ENCODE assay signal across 8 cellular contexts in the genomic region with DNA sequence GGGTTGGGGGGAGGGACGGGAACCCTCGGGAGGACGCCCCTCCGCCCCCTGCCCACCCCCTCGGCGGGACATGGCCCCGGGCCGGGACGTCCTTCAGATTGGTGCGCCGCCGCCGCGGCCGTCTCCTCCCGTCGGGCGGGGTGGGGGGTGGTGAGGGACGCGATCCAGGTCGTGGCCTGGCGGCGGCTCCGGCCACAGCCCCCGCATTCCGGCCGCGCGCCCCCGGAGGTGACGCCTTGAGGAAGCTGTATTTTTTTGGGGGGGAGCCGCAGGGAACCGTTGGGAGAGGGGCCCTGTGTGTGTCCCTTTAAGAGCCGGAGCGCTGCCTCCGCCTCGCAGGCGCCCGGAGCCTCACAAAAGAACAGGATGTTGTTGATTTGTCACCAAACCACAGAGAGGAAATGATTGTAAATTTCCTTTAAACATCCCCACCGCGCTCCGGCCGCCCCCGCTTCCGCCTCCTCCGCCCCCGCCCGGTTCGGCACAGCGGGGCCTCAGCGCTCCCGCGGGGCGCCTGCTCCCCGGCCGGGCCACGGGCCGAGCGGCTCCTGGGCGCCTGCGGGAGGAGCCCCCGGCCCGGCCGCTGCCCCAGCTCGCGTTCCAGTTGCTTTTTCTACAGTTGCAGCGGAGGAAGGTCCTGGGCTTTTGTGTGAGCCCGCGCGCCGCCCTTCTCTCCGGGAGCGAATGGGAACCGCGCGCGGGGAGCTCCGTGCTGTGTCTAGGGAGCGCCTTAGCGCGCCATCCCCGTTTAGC. TPM values are rescaled to one million over a fixed set of nuclear protein-coding genes. Genes with fewer than 3 reads are reported as not detected.
DNase-seq lines count a peak whose midpoint lies in the region; ATAC-seq and TF ChIP-seq lines count a peak whose summit lies in the region.

No MANE protein-coding gene starts in this region.

- peak overlapping the region; percentile 71 for H2AFZ ChIP-seq in fibroblast of lung (ENCODE audit: low read length)

- H3K9me3 ChIP-seq in Panc1 (ENCODE audit: control insufficient read depth, insufficient read depth, low read depth, low read length) (no peaks in the 10 kb centered on the region; the same call in 1 of the 2 replicates), fibroblast of lung (ENCODE audit: control insufficient read depth, insufficient read depth, low read depth, low read length) (no peaks in the 10 kb centered on the region)

- H3K4me1 Mint-ChIP-seq in naive B cell: peaks cover 44 to 69% (median 48%) of the 10 kb centered on the region in 3 donors

- POLR2A ChIA-PET in Panc1 (lab: Charles Lee): interaction anchor here (0.7 kb wide), 1 partner anchor 10 kb away, joined by 3 read pairs; no protein-coding TSS in a partner anchor

- BruUV-seq in Panc1 (replicated peaks; lab: Mats Ljungman, UMichigan): no TSS peak

- H3K79me2 ChIP-seq in fibroblast of lung (ENCODE audit: control insufficient read depth, insufficient read depth, low read length): peaks cover 4% of the 10 kb centered on the region

- CTCF ChIA-PET in Panc1 (lab: Charles Lee): interaction anchor here (0.6 to 1.0 kb wide), 2 partner anchors 35 to 189 kb away, joined by 3 to 4 read pairs; no protein-coding TSS in a partner anchor

- H3K9me3 Mint-ChIP-seq in naive B cell: no peaks in the 10 kb centered on the region

- H3K27me3 ChIP-seq in Panc1 (ENCODE audit: control insufficient read depth, insufficient read depth, low read length) (no peaks in the 10 kb centered on the region), fibroblast of lung (ENCODE audit: control insufficient read depth, insufficient read depth, low read length) (no peaks in the 10 kb centered on the region)

- H3K9ac ChIP-seq in fibroblast of lung (ENCODE audit: insufficient read depth, low read length): peak overlapping the region; percentile 96

- peak overlapping the region; percentile 96 for H3K4me2 ChIP-seq in fibroblast of lung (ENCODE audit: extremely low read depth, insufficient read depth, low read length)

- in situ Hi-C loops in Panc1 (cut with HindIII; ENCODE audit: low pct_unique_long_range_greater_than_20kb, low sequenced_read_pairs): no loop called here

- peak overlapping the region; percentile 55 to 72 for H3K4me3 ChIP-seq in Panc1 (ENCODE audit: low read depth in 2 of 2, low read length in 2 of 2)
- peak overlapping the region; percentile 62 to 72 (median 68) for H3K4me3 ChIP-seq in fibroblast of lung (replicated peaks in 1 of 4; ENCODE audit: control extremely low read depth in 1 of 4, insufficient read depth in 1 of 4, low read depth in 3 of 4, low read length in 4 of 4)

- intact Hi-C loops in Panc1 (cut with micrococcal nuclease; ENCODE audit: unreplicated experiment): loop anchor here (2.0 kb wide), 1 partner anchor 30 kb away; no protein-coding TSS in a partner anchor

- no peaks in the 10 kb centered on the region for H4K20me1 ChIP-seq in fibroblast of lung (ENCODE audit: control insufficient read depth, extremely low read depth, insufficient read depth, low read length)

- no peaks in the 10 kb centered on the region for H3K36me3 ChIP-seq in Panc1 (ENCODE audit: control insufficient read depth, insufficient read depth, low read length)
- H3K36me3 ChIP-seq in fibroblast of lung (ENCODE audit: control insufficient read depth, insufficient read depth, low read length): no peaks in the 10 kb centered on the region

- H3K4me1 ChIP-seq in Panc1 (ENCODE audit: control insufficient read depth, insufficient read depth, low read length): peaks cover 74% of the 10 kb centered on the region
- peaks cover 11% of the 10 kb centered on the region for H3K4me1 ChIP-seq in fibroblast of lung (ENCODE audit: control insufficient read depth, extremely low read depth, insufficient read depth, low read length)

- H3K27me3 Mint-ChIP-seq in naive B cell: peaks cover 5 to 23% (median 13%) of the 10 kb centered on the region in 3 donors

- no peak for TF ChIP-seq CTCF in Panc1 (IDR thresholded peaks at IDR 0.05)
- TF ChIP-seq CTCF in fibroblast of lung (conservative IDR thresholded peaks at IDR 0.05 in 1 of 2, IDR thresholded peaks at IDR 0.05 in 1 of 2; ENCODE audit: low read depth in 1 of 2, low read length in 2 of 2): no peak

- H3K27ac ChIP-seq in Panc1 (ENCODE audit: low read length) (peak overlapping the region; percentile 99), fibroblast of lung (ENCODE audit: insufficient read depth, low read length) (peak overlapping the region; percentile 99)

- H3K27ac Mint-ChIP-seq in naive B cell: peak overlapping the region; percentile 75 to 95 (median 89)

- DNase-seq in D341Med (ENCODE audit: low spot score) (peak; percentile 76), HS-5 (ENCODE audit: low read depth) (peak; percentile 78), Panc1 (ENCODE audit: low read depth, low spot score) (peak; percentile 67), activated T-helper 1 cell treated with Interleukin-2 at 50 U/mL for 16 hours (ENCODE audit: low read depth) (peak; percentile 77), fibroblast of lung (ENCODE audit: low read depth in 2 of 2) (peak; percentile 93), naive B cell (peak; percentile 91)
- peak; percentile 80 to 82 for DNase-seq in stimulated activated CD8-positive, alpha-beta memory T cell treated with anti-CD3 and anti-CD28 coated beads, Interleukin-7, amount 100 ng/mL, for 48 hours (ENCODE audit: extremely low read depth in 1 of 2, low read depth in 1 of 2)

- no peaks in the 10 kb centered on the region for H3K36me3 Mint-ChIP-seq in naive B cell

- peak overlapping the region; percentile 80 to 96 (median 90) for H3K4me3 Mint-ChIP-seq in naive B cell

- ATAC-seq in GM21360 (IDR thresholded peaks at IDR 0.05; ENCODE audit: unreplicated experiment): peak; percentile 91
- ATAC-seq in Panc1: peak; percentile 84
- peak; percentile 84 to 85 for ATAC-seq in naive B cell (ENCODE audit: low read depth in 2 of 2)

RNA-seq across cellular contexts. Expression of gene SPRY4, which starts 32.1 kb away (rescaled TPM):
- total RNA-seq in Panc1 (2021; ENCODE audit: unreplicated experiment) (35.6 TPM), fibroblast of lung (4.5 and 4.9 TPM in 2 replicates)
- polyA plus RNA-seq in Panc1 (2012; ENCODE audit: insufficient read length): 50.9 TPM
- polyA plus RNA-seq in fibroblast of lung (6.0 and 13.0 TPM in 2 replicates), naive B cell (ENCODE audit: low read depth in 6 of 6) (not detected)
- polyA plus RNA-seq in fibroblast of lung (2012): 8.7 and 16.5 TPM in 2 replicates
- 33.3 and 95.6 TPM in 2 replicates for polyA minus RNA-seq in fibroblast of lung (ENCODE audit: low replicate concordance)

Comparison
In these comparisons a context has a peak if more than half of its experiments do, and no peak if none do; other contexts are left out.
1. Peak in every context shown above with its lines: DNase-seq, ATAC-seq, H3K4me3 ChIP-seq and H3K27ac ChIP-seq.